ENCODE assay signal across 1 cellular context in genomic region chr3:53970656-53971055, GRCh38.
TF ChIP-seq lines count a peak whose summit lies in the region.

No MANE protein-coding gene starts in this region.

TF ChIP-seq in GM12878, 131 proteins besides CTCF, POLR2A, EP300 and RAD21 (continued from another document):
- TF ChIP-seq REST (IDR thresholded peaks at IDR 0.05; ENCODE audit: low read depth, low read length): peak; percentile 72
